Comparison of ENCODE assay signal across 26 cellular contexts in genomic region chr20:61291166-61291829, GRCh38. TPM values are rescaled to one million over a fixed set of nuclear protein-coding genes. Genes with fewer than 3 reads are reported as not detected.
A peak's percentile ranks its signal among the peaks of the same experiment; 100 is the strongest.
DNase-seq lines count a peak whose midpoint lies in the region; FAIRE-seq and TF ChIP-seq lines count a peak whose summit lies in the region.
"Had no signal": no experiment of that assay in that cellular context is flagged by ENCODE, and none has a peak within 500 bp of the region (broad histone marks: within the 10 kb centered on the region; RNA-seq: fewer than 3 reads in every experiment).

No MANE protein-coding gene starts in this region.

- no peaks in the 10 kb centered on the region for H3K36me3 ChIP-seq in osteoblast (ENCODE audit: insufficient read depth, low read length)
- H3K36me3 ChIP-seq: BE2C, BLaER1 had no signal

- H3K27ac ChIP-seq in osteoblast (ENCODE audit: low read depth, low read length), result no peak overlapping the region
- H3K27ac ChIP-seq: BLaER1 had no signal

- H2AFZ ChIP-seq in osteoblast (ENCODE audit: low read length), result no peak overlapping the region

- H3K4me2 ChIP-seq in osteoblast (ENCODE audit: insufficient read depth, low read length), result no peak overlapping the region
- H3K4me2 ChIP-seq: BLaER1 had no signal

- H4K20me1 ChIP-seq in osteoblast (ENCODE audit: insufficient read depth, low read length), result no peaks in the 10 kb centered on the region
- H4K20me1 ChIP-seq: BLaER1 had no signal

- H3K79me2 ChIP-seq in osteoblast (ENCODE audit: insufficient read depth, low read length), result no peaks in the 10 kb centered on the region

- no peaks in the 10 kb centered on the region for H3K4me1 ChIP-seq in osteoblast (ENCODE audit: insufficient read depth, low read length)
- H3K4me1 ChIP-seq: BE2C had no signal

- DNase-seq in HTR-8/SVneo (ENCODE audit: insufficient read length, low spot score) (no peak), osteoblast (ENCODE audit: insufficient read length, low spot score, missing footprints) (peak; percentile 55), GOT3 (lab: John Stamatoyannopoulos, UW) (no peak), mesenteric fat pad (ENCODE audit: low spot score) (no peak)
- DNase-seq: 8988T; ACHN; BE2C; C1 segment of cervical spinal cord; CD4-positive, alpha-beta memory T cell; CD4-positive, CD25-positive, alpha-beta regulatory T cell; CD8-positive, alpha-beta memory T cell; COR-L47; DMS 273 treated with DMSO at 0.1 percent for 48 hours; DMS153; DMS53; DMS79; DND-41; EL; GDM1 had no signal

- peak; percentile 64 for FAIRE-seq in HTR-8/SVneo (lab: Jason Lieb, UNC)
- FAIRE-seq: A204.1, GM12878, GM12892, GM18507 had no signal

- H3K4me3 ChIP-seq in osteoblast (ENCODE audit: insufficient read depth, low read length), result no peak overlapping the region
- H3K4me3 ChIP-seq: BLaER1, GM12878 had no signal

- no peaks in the 10 kb centered on the region for H3K9me3 ChIP-seq in osteoblast (ENCODE audit: low read depth, low read length)
- H3K9me3 ChIP-seq: BE2C had no signal

- TF ChIP-seq CTCF in osteoblast (IDR thresholded peaks at IDR 0.05; ENCODE audit: extremely low read depth, low read depth, low read length), result no peak

- no peaks in the 10 kb centered on the region for H3K27me3 ChIP-seq in osteoblast (ENCODE audit: insufficient read depth, low read length)
- H3K27me3 ChIP-seq: BE2C, BLaER1 had no signal

TF ChIP-seq in PFSK-1, 5 proteins besides CTCF, POLR2A, EP300 and RAD21:
- TF ChIP-seq POLR2AphosphoS5 (IDR thresholded peaks at IDR 0.05; ENCODE audit: low read depth, low read length) (peak; percentile 71; the same call in 1 of the 2 replicates), REST (IDR thresholded peaks at IDR 0.05; ENCODE audit: insufficient read depth in 1 of 2, low read depth in 2 of 2, low read length in 2 of 2) (no peak), TAF1 (IDR thresholded peaks at IDR 0.05; ENCODE audit: borderline replicate concordance, insufficient read depth, low read length) (peak; percentile 25; the same call in 1 of the 2 replicates)

RNA-seq across cellular contexts. Expression of gene CDH4, which starts 39.2 kb away (rescaled TPM):
- 74.2 TPM for polyA plus RNA-seq in PFSK-1 (2012; ENCODE audit: insufficient read length, low read depth)
- total RNA-seq in osteoblast (1.1 and 1.8 TPM in 2 replicates), mesenteric fat pad (not detected)
- total RNA-seq: CD8-positive, alpha-beta memory T cell; GM12878 had no signal
- polyA plus RNA-seq: CD14-positive monocyte, GM12878 had no signal
